12 cellular contexts compared by ENCODE assay signal in the genomic region with DNA sequence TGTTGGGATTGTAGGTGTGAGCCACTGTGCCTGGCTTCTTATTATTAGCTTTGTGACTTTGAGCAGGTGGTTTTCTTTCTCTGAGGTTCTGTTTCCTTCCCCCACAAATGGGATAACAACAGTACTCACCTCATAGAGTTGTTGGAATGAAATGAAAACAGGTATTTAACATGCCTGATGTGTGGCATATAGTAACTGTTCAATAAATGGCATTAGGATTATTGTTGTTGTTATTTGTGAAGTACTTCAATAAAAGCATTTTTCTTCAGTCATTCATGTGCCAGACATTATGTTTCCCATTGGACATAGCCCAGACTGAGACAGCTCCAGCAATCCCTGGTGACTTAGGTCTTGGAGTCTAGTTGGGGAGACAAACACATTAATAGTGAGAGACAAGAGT. TPM values are rescaled to one million over a fixed set of nuclear protein-coding genes. Genes with fewer than 3 reads are reported as not detected.
DNase-seq lines count a peak whose midpoint lies in the region; ATAC-seq and TF ChIP-seq lines count a peak whose summit lies in the region.
"Had no signal": no experiment of that assay in that cellular context is flagged by ENCODE, and none has a peak within 500 bp of the region (broad histone marks: within the 10 kb centered on the region; RNA-seq: fewer than 3 reads in every experiment).

No MANE protein-coding gene starts in this region.

- H3K9me3 ChIP-seq in cardiac muscle cell (ENCODE audit: low read depth), result no peaks in the 10 kb centered on the region
- H3K9me3 ChIP-seq in SK-N-MC (ENCODE audit: low read depth, low read length), result no peaks in the 10 kb centered on the region

- no peaks in the 10 kb centered on the region for H3K36me3 ChIP-seq in cardiac muscle cell
- no peaks in the 10 kb centered on the region for H3K36me3 ChIP-seq in SK-N-MC (ENCODE audit: insufficient read depth, low read length)

- peaks cover 8% of the 10 kb centered on the region for H3K4me1 ChIP-seq in cardiac muscle cell (ENCODE audit: low read depth)

- H3K4me1 Mint-ChIP-seq in glutamatergic neuron (ENCODE audit: low read depth, unreplicated experiment), result peaks cover 33% of the 10 kb centered on the region
- peaks cover 44% of the 10 kb centered on the region for H3K4me1 Mint-ChIP-seq in stimulated activated naive CD8-positive, alpha-beta T cell treated with anti-CD3 and anti-CD28 coated beads, Interleukin-15, amount 100 ng/mL, for 72 hours

- peaks cover 15% of the 10 kb centered on the region for H3K9me3 Mint-ChIP-seq in glutamatergic neuron (ENCODE audit: unreplicated experiment)
- H3K9me3 Mint-ChIP-seq in stimulated activated naive CD8-positive, alpha-beta T cell treated with anti-CD3 and anti-CD28 coated beads, Interleukin-15, amount 100 ng/mL, for 72 hours, result no peaks in the 10 kb centered on the region

- ATAC-seq in Right ventricle myocardium inferior, result no peak
- no peak for ATAC-seq in stimulated activated naive CD8-positive, alpha-beta T cell treated with anti-CD3 and anti-CD28 coated beads, Interleukin-15, amount 100 ng/mL, for 72 hours
- no peak for ATAC-seq in HG03196 (IDR thresholded peaks at IDR 0.05; ENCODE audit: unreplicated experiment)

- H3K27me3 Mint-ChIP-seq in glutamatergic neuron (ENCODE audit: unreplicated experiment), result peaks cover 8% of the 10 kb centered on the region
- H3K27me3 Mint-ChIP-seq in stimulated activated naive CD8-positive, alpha-beta T cell treated with anti-CD3 and anti-CD28 coated beads, Interleukin-15, amount 100 ng/mL, for 72 hours, result peaks cover 28% of the 10 kb centered on the region

- H3K4me3 Mint-ChIP-seq in glutamatergic neuron (ENCODE audit: unreplicated experiment), result peak overlapping the region; percentile 83
- H3K4me3 Mint-ChIP-seq in stimulated activated naive CD8-positive, alpha-beta T cell treated with anti-CD3 and anti-CD28 coated beads, Interleukin-15, amount 100 ng/mL, for 72 hours, result peak overlapping the region; percentile 92 to 96

- no peak for DNase-seq in cardiac muscle cell (ENCODE audit: low read depth in 1 of 2, low spot score in 1 of 2)
- no peak for DNase-seq in Right ventricle myocardium inferior (ENCODE audit: missing footprints)
- DNase-seq in SK-N-MC (ENCODE audit: low read depth, low spot score), result no peak
- no peak for DNase-seq in glutamatergic neuron
- no peak for DNase-seq in stimulated activated naive CD8-positive, alpha-beta T cell treated with anti-CD3 and anti-CD28 coated beads, Interleukin-15, amount 100 ng/mL, for 72 hours
- DNase-seq in LoVo (ENCODE audit: low spot score), result no peak
- DNase-seq in UCSD-AML1 (lab: John Stamatoyannopoulos, UW; ENCODE audit: unreplicated experiment), result no peak
- DNase-seq: NCI-H82; stimulated activated CD8-positive, alpha-beta memory T cell treated with anti-CD3 and anti-CD28 coated beads, Interleukin-4, amount 100 ng/mL, for 48 hours; T-helper 9 cell had no signal

- no peak overlapping the region for H3K27ac ChIP-seq in cardiac muscle cell
- no peak overlapping the region for H3K27ac ChIP-seq in SK-N-MC

- peaks cover 31% of the 10 kb centered on the region for H3K27me3 ChIP-seq in cardiac muscle cell

- TF ChIP-seq CTCF in cardiac muscle cell (IDR thresholded peaks at IDR 0.05; ENCODE audit: low read depth, low read length) (no peak), glutamatergic neuron (IDR thresholded peaks at IDR 0.05; ENCODE audit: partially characterized antibody, unreplicated experiment) (no peak)

- H3K9ac ChIP-seq in SK-N-MC (ENCODE audit: insufficient read length), result peak overlapping the region; percentile 2

- H3K27ac Mint-ChIP-seq in glutamatergic neuron (ENCODE audit: unreplicated experiment), result no peak overlapping the region
- peak overlapping the region in 1 of 2 donors; percentile 16 for H3K27ac Mint-ChIP-seq in stimulated activated naive CD8-positive, alpha-beta T cell treated with anti-CD3 and anti-CD28 coated beads, Interleukin-15, amount 100 ng/mL, for 72 hours

- intact Hi-C loops in Right ventricle myocardium inferior (cut with DNase I), result loop anchor here (2.0 to 10.0 kb wide), 2 partner anchors 82 to 192 kb away; a partner anchor contains a TSS

- H3K4me3 ChIP-seq in cardiac muscle cell, result peak overlapping the region; percentile 74
- peak overlapping the region; percentile 99; the same call in 1 of the 2 replicates for H3K4me3 ChIP-seq in SK-N-MC

- H3K36me3 Mint-ChIP-seq in glutamatergic neuron (ENCODE audit: unreplicated experiment), result no peaks in the 10 kb centered on the region

RNA-seq across cellular contexts. Expression of a gene that starts 1.5 kb away (rescaled TPM):
- total RNA-seq in cardiac muscle cell (81.9 and 102 TPM in 2 replicates), Right ventricle myocardium inferior (32.6 TPM), glutamatergic neuron (ENCODE audit: unreplicated experiment) (72.8 TPM)
- 18.5 and 23.9 TPM in 2 replicates for polyA plus RNA-seq in cardiac muscle cell

RNA-seq across cellular contexts. Expression of a gene that starts 13.9 kb away (rescaled TPM):
- total RNA-seq in cardiac muscle cell (0.18 and 3.7 TPM in 2 replicates), Right ventricle myocardium inferior (0.16 TPM), glutamatergic neuron (ENCODE audit: unreplicated experiment) (24.7 TPM)
- 0.47 and 3.8 TPM in 2 replicates for polyA plus RNA-seq in cardiac muscle cell
- total RNA-seq: glomerular endothelial cell had no signal

RNA-seq across cellular contexts. Expression of a gene that starts 24.5 kb away (rescaled TPM):
- 91.2 and 144 TPM in 2 replicates for total RNA-seq in cardiac muscle cell
- polyA plus RNA-seq in cardiac muscle cell, result 87.9 and 131 TPM in 2 replicates
- 3.7 TPM for total RNA-seq in Right ventricle myocardium inferior
- total RNA-seq in glutamatergic neuron (ENCODE audit: unreplicated experiment), result 199 TPM

RNA-seq across cellular contexts. Expression of a gene that starts 25.0 kb away (rescaled TPM):
- total RNA-seq in cardiac muscle cell, result 1.3 and 1.4 TPM in 2 replicates
- 0.16 and 2.9 TPM in 2 replicates for polyA plus RNA-seq in cardiac muscle cell
- 0.51 TPM for total RNA-seq in Right ventricle myocardium inferior
- total RNA-seq in glutamatergic neuron (ENCODE audit: unreplicated experiment), result 1.6 TPM

RNA-seq across cellular contexts. Expression of a gene that starts 57.9 kb away (rescaled TPM):
- total RNA-seq in cardiac muscle cell, result 55.5 and 62.9 TPM in 2 replicates
- 18.1 and 18.7 TPM in 2 replicates for polyA plus RNA-seq in cardiac muscle cell
- total RNA-seq in Right ventricle myocardium inferior, result 34.6 TPM
- 150 TPM for total RNA-seq in glutamatergic neuron (ENCODE audit: unreplicated experiment)

Comparison
In these comparisons a context has a peak if more than half of its experiments do, and no peak if none do; other contexts are left out.
1. RNA of a gene that starts 24.5 kb away (total RNA-seq): 199 TPM in glutamatergic neuron (single experiment) and 91.2 to 144 TPM in cardiac muscle cell; 3.7 TPM in Right ventricle myocardium inferior (single experiment); every median in the first group is over 10 times any median in the second.